ENCODE assay signal across 8 cellular contexts in genomic region chr9:134366223-134367031, GRCh38. TPM values are rescaled to one million over a fixed set of nuclear protein-coding genes. Genes with fewer than 3 reads are reported as not detected.
A peak's percentile ranks its signal among the peaks of the same experiment; 100 is the strongest.
DNase-seq lines count a peak whose midpoint lies in the region; ATAC-seq and TF ChIP-seq lines count a peak whose summit lies in the region.

No MANE protein-coding gene starts in this region.

- peak; percentile 74 to 91 for TF ChIP-seq EP300 in tibial nerve (IDR thresholded peaks at IDR 0.05)

- no peaks in the 10 kb centered on the region for H3K27me3 Mint-ChIP-seq in chondrocyte (ENCODE audit: low read depth)

- H3K4me1 ChIP-seq in HEK293 (ENCODE audit: control insufficient read depth, insufficient read depth, low read length) = peaks cover 7% of the 10 kb centered on the region
- peaks cover 2 to 93% (median 61%) of the 10 kb centered on the region in 4 donors for H3K4me1 ChIP-seq in right lobe of liver
- peaks cover 6 to 95% (median 74%) of the 10 kb centered on the region in 4 donors for H3K4me1 ChIP-seq in tibial nerve

- no peaks in the 10 kb centered on the region for H3K9me3 Mint-ChIP-seq in chondrocyte (ENCODE audit: low read depth)

- TF ChIP-seq CTCF in HEK293 (tag by site-specific recombination; IDR thresholded peaks at IDR 0.05) (no peak), chondrocyte (IDR thresholded peaks at IDR 0.05) (peak; percentile 1), right lobe of liver (IDR thresholded peaks at IDR 0.05) (no peak), tibial nerve (IDR thresholded peaks at IDR 0.05) (peak in 1 of 5 experiments; percentile 43)

- intact Hi-C loops in right lobe of liver (cut with DNase I) = no loop called here

- H3K4me3 ChIP-seq in HEK293 (ENCODE audit: low read depth, low read length) (no peak overlapping the region), right lobe of liver (no peak overlapping the region), tibial nerve (peak overlapping the region in 1 of 4 donors; percentile 36)

- peak overlapping the region; percentile 22 for H3K4me3 Mint-ChIP-seq in chondrocyte (ENCODE audit: unreplicated experiment)

- no peaks in the 10 kb centered on the region for H3K27me3 ChIP-seq in right lobe of liver
- H3K27me3 ChIP-seq in tibial nerve = no peaks in the 10 kb centered on the region

- CTCF ChIA-PET in HEK293 (lab: Yijun Ruan, JAX) = interaction anchor here (0.6 to 3.2 kb wide), 3 partner anchors 10 to 76 kb away, joined by 3 to 12 read pairs (median 3); no protein-coding TSS in a partner anchor

- peak; percentile 60 to 68 (median 68) for ATAC-seq in right lobe of liver
- ATAC-seq in GM19035 (IDR thresholded peaks at IDR 0.05; ENCODE audit: unreplicated experiment) = no peak
- ATAC-seq in HG02938 (IDR thresholded peaks at IDR 0.05; ENCODE audit: unreplicated experiment) = no peak
- ATAC-seq in GM18870 (IDR thresholded peaks at IDR 0.05; ENCODE audit: unreplicated experiment) = no peak

- peaks cover 25% of the 10 kb centered on the region for H3K4me1 Mint-ChIP-seq in chondrocyte (ENCODE audit: low read depth)

- H3K36me3 Mint-ChIP-seq in chondrocyte (ENCODE audit: low read depth) = no peaks in the 10 kb centered on the region

- TF ChIP-seq POLR2A in right lobe of liver (IDR thresholded peaks at IDR 0.05) (peak; percentile 75), tibial nerve (IDR thresholded peaks at IDR 0.05) (peak; percentile 41 to 71)

- H3K36me3 ChIP-seq in HEK293 (ENCODE audit: control insufficient read depth in 2 of 2, insufficient read depth in 1 of 2, low read length in 2 of 2) (no peaks in the 10 kb centered on the region), right lobe of liver (no peaks in the 10 kb centered on the region), tibial nerve (no peaks in the 10 kb centered on the region)

- H3K27ac ChIP-seq in HEK293 (ENCODE audit: extremely low read depth, low read depth, low read length) (no peak overlapping the region), right lobe of liver (peak overlapping the region; percentile 67 to 82 (median 75)), tibial nerve (peak overlapping the region; percentile 78 to 96 (median 88))

- 15% methylated on average over 16 of the region's 25 CpGs for WGBS in right lobe of liver (ENCODE audit: insufficient coverage, low coverage, low lambda C conversion rate, missing lambda C conversion rate)
- WGBS in tibial nerve, 2 donors = 10 to 14% methylated on average over 14 to 19 of the region's 25 CpGs

- POLR2A ChIA-PET in HEK293 (lab: Yijun Ruan, JAX) = no interaction called here

- H3K27ac Mint-ChIP-seq in chondrocyte (ENCODE audit: unreplicated experiment) = peak overlapping the region; percentile 89

- DNase-seq in NOMO-1 treated with DMSO at 0.1 percent for 48 hours (lab: John Stamatoyannopoulos, UW; ENCODE audit: unreplicated experiment) (peak; percentile 74), chondrocyte (ENCODE audit: low spot score) (no peak), right lobe of liver (peak; percentile 91 to 96 (median 95)), tibial nerve (ENCODE audit: low spot score in 2 of 2) (peak; percentile 93 to 94)

- no peaks in the 10 kb centered on the region for H3K9me3 ChIP-seq in HEK293 (ENCODE audit: control insufficient read depth, insufficient read depth, low read depth, low read length)
- no peaks in the 10 kb centered on the region for H3K9me3 ChIP-seq in right lobe of liver
- H3K9me3 ChIP-seq in tibial nerve = no peaks in the 10 kb centered on the region

TF ChIP-seq in HEK293, 187 proteins besides CTCF, POLR2A, EP300 and RAD21 (continues in another document):
- TF ChIP-seq ZNF580 (tag by site-specific recombination; IDR thresholded peaks at IDR 0.05) = no peak
- TF ChIP-seq ZBTB20 (tag by site-specific recombination; IDR thresholded peaks at IDR 0.05) = peak; percentile 56
- TF ChIP-seq ZNF157 (tag by site-specific recombination; IDR thresholded peaks at IDR 0.05) = no peak
- no peak for TF ChIP-seq ZNF292 (tag by site-specific recombination; IDR thresholded peaks at IDR 0.05; ENCODE audit: borderline replicate concordance, low read depth)
- no peak for TF ChIP-seq ZSCAN4 (tag by site-specific recombination; IDR thresholded peaks at IDR 0.05)
- TF ChIP-seq ZNF596 (tag by site-specific recombination; IDR thresholded peaks at IDR 0.05) = no peak
- TF ChIP-seq ZBTB6 (tag by site-specific recombination; IDR thresholded peaks at IDR 0.05) = peak; percentile 91
- no peak; the same call in 1 of the 2 replicates for TF ChIP-seq ZBTB48 (tag by site-specific recombination; IDR thresholded peaks at IDR 0.05)
- peak; percentile 79 for TF ChIP-seq KLF1 (tag by site-specific recombination; IDR thresholded peaks at IDR 0.05)
- TF ChIP-seq ZNF23 (tag by site-specific recombination; IDR thresholded peaks at IDR 0.05; ENCODE audit: borderline replicate concordance) = no peak
- TF ChIP-seq EGR2 (tag by site-specific recombination; IDR thresholded peaks at IDR 0.05; ENCODE audit: low read depth) = no peak
- no peak for TF ChIP-seq ZNF16 (tag by site-specific recombination; IDR thresholded peaks at IDR 0.05; ENCODE audit: low read depth)
- no peak for TF ChIP-seq SP7 (tag by site-specific recombination; IDR thresholded peaks at IDR 0.05)
- 0 out of 2 replicates have a peak, but pooled peaks have one; percentile 31 for TF ChIP-seq KLF17 (tag by site-specific recombination; IDR thresholded peaks at IDR 0.05)
- peak; percentile 85 for TF ChIP-seq ZNF394 (tag by site-specific recombination; IDR thresholded peaks at IDR 0.05; ENCODE audit: borderline replicate concordance)
- 0 out of 2 replicates have a peak, but pooled peaks have one; percentile 19 for TF ChIP-seq PRDM10 (tag by site-specific recombination; IDR thresholded peaks at IDR 0.05)
- no peak for TF ChIP-seq ZNF544 (tag by site-specific recombination; IDR thresholded peaks at IDR 0.05)
- no peak for TF ChIP-seq ZNF114 (tag by site-specific recombination; IDR thresholded peaks at IDR 0.05)
- TF ChIP-seq SCRT1 (tag by site-specific recombination; IDR thresholded peaks at IDR 0.05; ENCODE audit: borderline replicate concordance) = no peak
- no peak for TF ChIP-seq IKZF3 (tag by site-specific recombination; IDR thresholded peaks at IDR 0.05)
- TF ChIP-seq GLIS2 (tag by site-specific recombination; IDR thresholded peaks at IDR 0.05) = peak; percentile 70

RNA-seq across cellular contexts. Expression of gene RXRA, which starts 40.2 kb away (rescaled TPM):
- total RNA-seq in chondrocyte (27.3 to 28.2 TPM (median 27.9 TPM) in 3 replicates), right lobe of liver (100 to 1,000 TPM; 105 to 165 (median 131) TPM), tibial nerve (10 to 100 TPM; 53.5 to 61.5 (median 56.5) TPM)

Comparison
In these comparisons a context has a peak if more than half of its experiments do, and no peak if none do; other contexts are left out.
1. ATAC-seq: peak in right lobe of liver (4 of 4); none in GM19035 (single experiment), HG02938 (single experiment) and GM18870 (single experiment).